1 cellular context compared by ENCODE assay signal in genomic region chr5:172085738-172086137, GRCh38.
TF ChIP-seq lines count a peak whose summit lies in the region.

No MANE protein-coding gene starts in this region.

TF ChIP-seq in HepG2, 621 proteins besides CTCF, POLR2A, EP300 and RAD21 (continued from another document):
- TF ChIP-seq IRF1 (CRISPR knock-in tag; IDR thresholded peaks at IDR 0.05; ENCODE audit: low read depth), result no peak
